In genomic region chr7:7271094-7271874, GRCh38 we compare ENCODE assay signal across 15 cellular contexts.
A peak's percentile ranks its signal among the peaks of the same experiment; 100 is the strongest.
DNase-seq lines count a peak whose midpoint lies in the region; ATAC-seq, FAIRE-seq and TF ChIP-seq lines count a peak whose summit lies in the region.
"Had no signal": no experiment of that assay in that cellular context is flagged by ENCODE, and none has a peak within 500 bp of the region (broad histone marks: within the 10 kb centered on the region; RNA-seq: fewer than 3 reads in every experiment).

No MANE protein-coding gene starts in this region.

- DNase-seq in Calu3 (no peak), NAMALWA (ENCODE audit: low spot score) (peak; percentile 60), K562 (ENCODE audit: extremely low read depth in 1 of 4, low spot score in 3 of 4) (no peak), myocyte (ENCODE audit: low read depth) (peak; percentile 75), NCI-H2196 treated with DMSO at 0.1 percent for 48 hours (lab: John Stamatoyannopoulos, UW; ENCODE audit: unreplicated experiment) (no peak)
- DNase-seq: COR-L47, Kasumi-1, NCI-H1436 had no signal

- no peak overlapping the region for H3K9ac ChIP-seq in K562 (ENCODE audit: insufficient read depth in 1 of 2, low read depth in 2 of 2, low read length in 2 of 2)

- H3K4me3 ChIP-seq in K562 = no peak overlapping the region
- H3K4me3 ChIP-seq: breast epithelium had no signal

- in situ Hi-C loops in K562 (cut with MboI) = no loop called here

- 4% methylated on average over 10 of the region's 10 CpGs for WGBS in K562 (ENCODE audit: insufficient coverage, low coverage, missing lambda C conversion rate)

- peak overlapping the region; percentile 32 for H3K27ac Mint-ChIP-seq in Calu3 (ENCODE audit: unreplicated experiment)

- no peak overlapping the region for H2AFZ ChIP-seq in K562 (ENCODE audit: low read depth, low read length)

- peaks cover 3% of the 10 kb centered on the region for H3K9me3 Mint-ChIP-seq in Calu3 (ENCODE audit: low read depth, unreplicated experiment)
- H3K9me3 Mint-ChIP-seq: neural crest cell had no signal

- H3K79me2 ChIP-seq in K562 (ENCODE audit: control insufficient read depth, insufficient read depth, low read length) = no peaks in the 10 kb centered on the region

- TF ChIP-seq CTCF in Calu3 (IDR thresholded peaks at IDR 0.05; ENCODE audit: unreplicated experiment) = no peak
- no peak for TF ChIP-seq CTCF in K562 (IDR thresholded peaks at IDR 0.05 in 2 of 3, conservative IDR thresholded peaks at IDR 0.05 in 1 of 3; ENCODE audit: insufficient read depth in 2 of 3, low read depth in 1 of 3, low read length in 3 of 3)

- POLR2A ChIA-PET in K562 (lab: Yijun Ruan, JAX) = interaction anchor here (0.5 to 1.2 kb wide), 4 partner anchors 8 to 594 kb away, joined by 3 read pairs; no protein-coding TSS in a partner anchor

- TF ChIP-seq EP300 in K562 (IDR thresholded peaks at IDR 0.05; ENCODE audit: low read length) = no peak

- H3K27me3 ChIP-seq in K562 (ENCODE audit: control insufficient read depth in 2 of 2, insufficient read depth in 2 of 2, low read length in 2 of 2) = 0 out of 5 replicates have a peak, but pooled peaks cover 0 to 6% of the 10 kb centered on the region in 2 experiments
- H3K27me3 ChIP-seq: breast epithelium had no signal

- no peak overlapping the region for H3K27ac ChIP-seq in K562 (ENCODE audit: extremely low read depth, low read depth, low read length)
- H3K27ac ChIP-seq: breast epithelium had no signal

- no peaks in the 10 kb centered on the region for H3K9me3 ChIP-seq in K562 (replicated peaks; ENCODE audit: control insufficient read depth, insufficient read depth, low read depth, low read length)
- H3K9me3 ChIP-seq: breast epithelium had no signal

- no TSS peak for BruUV-seq in Calu3 (replicated peaks; lab: Mats Ljungman, UMichigan)
- BruUV-seq in K562 (replicated peaks; lab: Mats Ljungman, UMichigan) = no TSS peak

- no peaks in the 10 kb centered on the region for H3K9me1 ChIP-seq in K562 (ENCODE audit: control insufficient read depth, insufficient read depth, low read length)

- H3K36me3 Mint-ChIP-seq in Calu3 (ENCODE audit: insufficient read depth, unreplicated experiment) = no peaks in the 10 kb centered on the region

- TF ChIP-seq POLR2A in K562 (conservative IDR thresholded peaks at IDR 0.05) = no peak

- TF ChIP-seq RAD21 in K562 (CRISPR knock-in tag; conservative IDR thresholded peaks at IDR 0.05 in 1 of 2, IDR thresholded peaks at IDR 0.05 in 1 of 2) = no peak

- FAIRE-seq in K562 (lab: Jason Lieb, UNC) = no peak
- FAIRE-seq: islet of Langerhans had no signal

- H3K4me1 Mint-ChIP-seq in Calu3 (ENCODE audit: low read depth, unreplicated experiment) = peaks cover 21% of the 10 kb centered on the region

- H3K4me3 Mint-ChIP-seq in Calu3 (ENCODE audit: low read depth, unreplicated experiment) = no peak overlapping the region
- H3K4me3 Mint-ChIP-seq: neural crest cell had no signal

- H3K27me3 Mint-ChIP-seq in Calu3 (ENCODE audit: unreplicated experiment) = no peaks in the 10 kb centered on the region

- H4K20me1 ChIP-seq in K562 (replicated peaks; ENCODE audit: control insufficient read depth, insufficient read depth, low read length) = no peaks in the 10 kb centered on the region

- intact Hi-C loops in Calu3 (cut with micrococcal nuclease; ENCODE audit: unreplicated experiment) (no loop called here), K562 (cut with micrococcal nuclease) (no loop called here)

- ATAC-seq in K562 (peak; percentile 42; the same call in 1 of the 3 replicates), HG03196 (IDR thresholded peaks at IDR 0.05; ENCODE audit: unreplicated experiment) (no peak), HG02588 (IDR thresholded peaks at IDR 0.05; ENCODE audit: unreplicated experiment) (no peak), GM21717 (IDR thresholded peaks at IDR 0.05; ENCODE audit: unreplicated experiment) (no peak)
- ATAC-seq: Right ventricle myocardium inferior had no signal

- no peak overlapping the region for H3K4me2 ChIP-seq in K562 (ENCODE audit: insufficient read depth, low read length)

- CTCF ChIA-PET in Calu3 (lab: Charles Lee) (interaction anchor here (0.8 to 1.8 kb wide), 2 partner anchors 172 to 265 kb away, joined by 4 read pairs; partner anchors contain the start of gene COL28A1), K562 (lab: Yijun Ruan, JAX; ENCODE audit: low intra/inter-chr PET ratio) (no interaction called here)

- no peaks in the 10 kb centered on the region for H3K36me3 ChIP-seq in K562 (ENCODE audit: control insufficient read depth, insufficient read depth, low read length)
- H3K36me3 ChIP-seq: breast epithelium had no signal

- H3K4me1 ChIP-seq in K562 (replicated peaks in 1 of 2; ENCODE audit: control insufficient read depth in 2 of 2, insufficient read depth in 2 of 2, low read length in 2 of 2) = no peaks in the 10 kb centered on the region
- H3K4me1 ChIP-seq: breast epithelium had no signal

TF ChIP-seq in K562, 482 proteins besides CTCF, POLR2A, EP300 and RAD21:
- no peak for TF ChIP-seq JUN (IDR thresholded peaks at IDR 0.05; ENCODE audit: borderline replicate concordance, low read depth, low read length)
- no peak for TF ChIP-seq JUN (CRISPR knock-in tag; IDR thresholded peaks at IDR 0.05; ENCODE audit: borderline replicate concordance)
- no peak for TF ChIP-seq FOXP4 (CRISPR knock-in tag; IDR thresholded peaks at IDR 0.05; ENCODE audit: borderline replicate concordance)
- TF ChIP-seq SP1 (CRISPR knock-in tag; IDR thresholded peaks at IDR 0.05) = no peak
- TF ChIP-seq HLTF (IDR thresholded peaks at IDR 0.05) = no peak
- TF ChIP-seq CTBP1 (IDR thresholded peaks at IDR 0.05; ENCODE audit: borderline replicate concordance) = no peak
- no peak for TF ChIP-seq ATF1 (CRISPR knock-in tag; IDR thresholded peaks at IDR 0.05)
- no peak for TF ChIP-seq ATF1 (tag; IDR thresholded peaks at IDR 0.05)

Comparison
In these comparisons a context has a peak if more than half of its experiments do, and no peak if none do; other contexts are left out.
1. DNase-seq: peak in NAMALWA (single experiment) and myocyte (single experiment); none in Calu3 (single experiment), K562 (0 of 4) and NCI-H2196 treated with DMSO at 0.1 percent for 48 hours (single experiment).